Comparison of ENCODE assay signal across 15 cellular contexts in genomic region chr6:56688521-56688920, GRCh38. TPM values are rescaled to one million over a fixed set of nuclear protein-coding genes. Genes with fewer than 3 reads are reported as not detected.
DNase-seq lines count a peak whose midpoint lies in the region; ATAC-seq, FAIRE-seq and TF ChIP-seq lines count a peak whose summit lies in the region.
"Had no signal": no experiment of that assay in that cellular context is flagged by ENCODE, and none has a peak within 500 bp of the region (broad histone marks: within the 10 kb centered on the region; RNA-seq: fewer than 3 reads in every experiment).

No MANE protein-coding gene starts in this region.

- no peak overlapping the region for H4K8ac ChIP-seq in trophoblast cell (ENCODE audit: low read depth, low read length)

- intact Hi-C loops in adrenal gland (cut with DNase I) = no loop called here

- H3K79me1 ChIP-seq in trophoblast cell (ENCODE audit: low read length) = no peaks in the 10 kb centered on the region

- no peak overlapping the region for H3K18ac ChIP-seq in trophoblast cell (ENCODE audit: low read length)

- H2AK5ac ChIP-seq in trophoblast cell (ENCODE audit: low read length) = no peak overlapping the region

- no peak for ATAC-seq in HG03354 (IDR thresholded peaks at IDR 0.05; ENCODE audit: poor library complexity, severe bottlenecking, unreplicated experiment)
- ATAC-seq: stimulated activated naive B cell treated with anti-CD40 and anti-IgM and Interleukin-4, amounts not matched to agents 10 μg/mL and 1 μg/mL and 100 μg/mL, for 72 hours had no signal

- H3K4me1 ChIP-seq in adrenal gland (replicated peaks in 1 of 2) (peaks cover 15 to 72% of the 10 kb centered on the region in 2 donors), skeletal muscle tissue (ENCODE audit: control insufficient read depth in 3 of 3, insufficient read depth in 3 of 3, low read length in 3 of 3) (peaks cover 23 to 50% (median 36%) of the 10 kb centered on the region in 3 donors), trophoblast cell (ENCODE audit: control insufficient read depth in 1 of 2, insufficient read depth in 2 of 2, low read length in 2 of 2) (no peaks in the 10 kb centered on the region)

- no peaks in the 10 kb centered on the region for H3K36me3 ChIP-seq in adrenal gland (replicated peaks in 1 of 2)
- no peaks in the 10 kb centered on the region for H3K36me3 ChIP-seq in skeletal muscle tissue (ENCODE audit: control insufficient read depth in 3 of 3, insufficient read depth in 3 of 3, low read length in 3 of 3)
- no peaks in the 10 kb centered on the region for H3K36me3 ChIP-seq in trophoblast cell (ENCODE audit: control insufficient read depth in 1 of 2, insufficient read depth in 2 of 2, low read length in 2 of 2)

- H2BK5ac ChIP-seq in trophoblast cell (ENCODE audit: low read depth, low read length, poor library complexity) = no peak overlapping the region

- no peak overlapping the region for H2BK120ac ChIP-seq in trophoblast cell (ENCODE audit: insufficient read depth, low read length, poor library complexity)

- no peak overlapping the region for H4K91ac ChIP-seq in trophoblast cell (ENCODE audit: low read depth, low read length)

- WGBS in adrenal gland, 4 donors = 44 to 60% (median 57%) methylated on average over 2 of the region's 2 CpGs
- WGBS in trophoblast cell (ENCODE audit: extremely low coverage, insufficient coverage, insufficient read length) = no CpG with 5 or more reads among the region's 2 CpGs

- H3K27me3 ChIP-seq in adrenal gland (no peaks in the 10 kb centered on the region), skeletal muscle tissue (ENCODE audit: control insufficient read depth in 3 of 3, insufficient read depth in 3 of 3, low read length in 3 of 3) (no peaks in the 10 kb centered on the region), trophoblast cell (ENCODE audit: insufficient read depth, low read length) (no peaks in the 10 kb centered on the region)
- H3K27me3 ChIP-seq: SJSA1 had no signal

- FAIRE-seq in islet of Langerhans (lab: Jason Lieb, UNC) = peak; percentile 5

- H2BK12ac ChIP-seq in trophoblast cell (ENCODE audit: low read length) = no peak overlapping the region

- no peak overlapping the region for H3K9ac ChIP-seq in skeletal muscle tissue (ENCODE audit: low read depth in 1 of 3, low read length in 3 of 3)
- H3K9ac ChIP-seq in trophoblast cell (ENCODE audit: low read length) = no peak overlapping the region

- no peak overlapping the region for H2AFZ ChIP-seq in trophoblast cell (ENCODE audit: insufficient read depth, low read length, poor library complexity)

- H3K4ac ChIP-seq in trophoblast cell (ENCODE audit: low read depth, low read length) = no peak overlapping the region

- peak; percentile 32 for DNase-seq in HT-29 (ENCODE audit: low spot score)
- DNase-seq in adrenal gland = no peak
- DNase-seq in activated CD8-positive, alpha-beta memory T cell treated with anti-CD3 and anti-CD28 coated beads, Interleukin-2, amount 50 U/mL, for 48 hours = no peak
- DNase-seq in NCI-H82 (lab: John Stamatoyannopoulos, UW) = no peak
- DNase-seq in trophoblast cell = no peak
- DNase-seq: activated CD4-positive, alpha-beta T cell treated with anti-CD3 and anti-CD28 coated beads, Interleukin-2, amount 50 U/mL, for 1 hour; activated T-cell treated with anti-CD3 and anti-CD28 coated beads, Interleukin-2, amount 50 U/mL, for 48 hours; erythroblast; stimulated activated naive B cell treated with anti-CD40 and anti-IgM and Interleukin-4, amounts not matched to agents 10 μg/mL and 1 μg/mL and 100 μg/mL, for 72 hours; T1000 had no signal

- peak overlapping the region in 3 of 5 donors; percentile 7 to 48 (median 27) for H3K27ac ChIP-seq in adrenal gland
- H3K27ac ChIP-seq in skeletal muscle tissue (ENCODE audit: low read depth, low read length) = peak overlapping the region; percentile 91
- no peak overlapping the region for H3K27ac ChIP-seq in trophoblast cell (ENCODE audit: low read depth, low read length)

- no peak for TF ChIP-seq POLR2A in adrenal gland (IDR thresholded peaks at IDR 0.05)

- no peak overlapping the region for H3K14ac ChIP-seq in trophoblast cell (ENCODE audit: low read length)

- H3K4me3 ChIP-seq in adrenal gland (peak overlapping the region in 1 of 4 donors; percentile 45), skeletal muscle tissue (ENCODE audit: low read length in 3 of 3) (no peak overlapping the region), trophoblast cell (ENCODE audit: low read depth, low read length) (no peak overlapping the region)
- H3K4me3 ChIP-seq: SJSA1, skin epidermis had no signal

- H4K12ac ChIP-seq in trophoblast cell (ENCODE audit: low read depth, low read length) = no peak overlapping the region

- no peak overlapping the region for H3K23ac ChIP-seq in trophoblast cell (ENCODE audit: low read length)

- TF ChIP-seq CTCF in adrenal gland (IDR thresholded peaks at IDR 0.05) = no peak

- no peaks in the 10 kb centered on the region for H3K79me2 ChIP-seq in trophoblast cell (ENCODE audit: control insufficient read depth, insufficient read depth, low read length, poor library complexity)

- H3K9me3 ChIP-seq in adrenal gland (replicated peaks in 1 of 3) (no peaks in the 10 kb centered on the region), skeletal muscle tissue (ENCODE audit: control insufficient read depth in 3 of 3, low read length in 3 of 3) (no peaks in the 10 kb centered on the region), trophoblast cell (ENCODE audit: insufficient read depth, low read depth, low read length) (no peaks in the 10 kb centered on the region)
- H3K9me3 ChIP-seq: SJSA1 had no signal

- H3K4me2 ChIP-seq in trophoblast cell (ENCODE audit: low read length) = no peak overlapping the region

RNA-seq across cellular contexts. Expression of gene DST, which starts 45.8 kb away (rescaled TPM):
- 32.8 and 33.5 TPM in 2 replicates for total RNA-seq in HT-29 (2014; rRNA removed; shearing (Covaris generic))
- total RNA-seq in adrenal gland (100 to 1,000 TPM; 197 to 418 (median 286) TPM), skeletal muscle tissue (183 TPM)
- 100 to 1,000 TPM; 105 to 208 (median 164) TPM for polyA plus RNA-seq in adrenal gland
- 48.5 and 51.5 TPM in 2 replicates for polyA plus RNA-seq in trophoblast cell (2013)
